Comparison of ENCODE assay signal across 30 cellular contexts in the genomic region with DNA sequence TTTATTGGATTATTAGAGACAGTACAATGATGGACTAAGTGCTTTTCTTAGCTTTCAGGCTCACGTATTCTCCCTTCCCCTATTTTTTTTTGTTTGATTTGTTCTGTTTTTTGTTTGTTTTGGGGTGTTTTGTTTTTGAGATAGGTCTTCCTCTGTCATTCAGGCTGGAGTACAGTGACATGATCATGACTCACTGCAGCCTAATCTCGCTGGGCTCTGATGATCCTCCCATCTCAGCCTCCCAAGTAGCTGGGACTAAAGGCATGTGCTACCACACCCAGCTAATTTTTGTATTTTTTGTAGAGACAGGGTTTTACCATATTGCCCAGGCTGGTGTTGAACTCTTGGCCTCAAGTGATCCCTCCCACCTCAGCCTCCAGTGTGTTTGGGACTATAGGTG.
"Had no signal": no experiment of that assay in that cellular context is flagged by ENCODE, and none has a peak within 500 bp of the region (broad histone marks: within the 10 kb centered on the region; RNA-seq: fewer than 3 reads in every experiment).

No MANE protein-coding gene starts in this region.

- H3K4me3 Mint-ChIP-seq: activated CD4-positive, alpha-beta memory T cell treated with anti-CD3 and anti-CD28 coated beads, Interleukin-2, amount 10 ng/mL, durations not matched to agents 7 days and 5 days; activated CD8-positive, alpha-beta memory T cell treated with anti-CD3 and anti-CD28 coated beads, Interleukin-2, amount 10 ng/mL, durations not matched to agents 7 days and 5 days; activated naive CD4-positive, alpha-beta T cell treated with anti-CD3 and anti-CD28 coated beads, Interleukin-2, amount 10 ng/mL, durations not matched to agents 7 days and 5 days; activated naive CD8-positive, alpha-beta T cell; activated naive CD8-positive, alpha-beta T cell treated with anti-CD3 and anti-CD28 coated beads, Interleukin-2, amount 50 U/mL, for 24 hours; brain had no signal

- H3K4me3 ChIP-seq: PC-9 had no signal

- H3K4me1 Mint-ChIP-seq: activated CD4-positive, alpha-beta memory T cell treated with anti-CD3 and anti-CD28 coated beads, Interleukin-2, amount 10 ng/mL, durations not matched to agents 7 days and 5 days; activated CD8-positive, alpha-beta memory T cell treated with anti-CD3 and anti-CD28 coated beads, Interleukin-2, amount 10 ng/mL, durations not matched to agents 7 days and 5 days; activated naive CD4-positive, alpha-beta T cell treated with anti-CD3 and anti-CD28 coated beads, Interleukin-2, amount 10 ng/mL, durations not matched to agents 7 days and 5 days; activated naive CD8-positive, alpha-beta T cell treated with anti-CD3 and anti-CD28 coated beads, Interleukin-2, amount 50 U/mL, for 24 hours; brain had no signal

- H3K36me3 Mint-ChIP-seq: activated CD8-positive, alpha-beta memory T cell treated with anti-CD3 and anti-CD28 coated beads, Interleukin-2, amount 10 ng/mL, durations not matched to agents 7 days and 5 days; activated naive CD4-positive, alpha-beta T cell treated with anti-CD3 and anti-CD28 coated beads, Interleukin-2, amount 10 ng/mL, durations not matched to agents 7 days and 5 days; activated naive CD8-positive, alpha-beta T cell; brain had no signal

- H3K4me2 ChIP-seq: KMS-11, PC-9 had no signal

- H3K36me3 ChIP-seq: WERI-Rb-1 had no signal

- DNase-seq: activated CD4-positive, alpha-beta memory T cell treated with anti-CD3 and anti-CD28 coated beads, Interleukin-2, amount 10 ng/mL, durations not matched to agents 7 days and 5 days; activated CD4-positive, alpha-beta T cell treated with anti-CD3 and anti-CD28 coated beads for 1 hour; activated CD4-positive, alpha-beta T cell treated with anti-CD3 and anti-CD28 coated beads for 48 hours; activated CD4-positive, CD25-positive, alpha-beta regulatory T cell; activated CD8-positive, alpha-beta memory T cell treated with anti-CD3 and anti-CD28 coated beads for 24 hours; activated CD8-positive, alpha-beta memory T cell treated with anti-CD3 and anti-CD28 coated beads, Interleukin-2, amount 10 ng/mL, durations not matched to agents 7 days and 5 days; activated CD8-positive, alpha-beta memory T cell treated with anti-CD3 and anti-CD28 coated beads, Interleukin-2, amount 50 U/mL, for 48 hours; activated effector memory CD4-positive, alpha-beta T cell treated with Interleukin-2 at 50 U/mL for 16 hours; activated naive CD4-positive, alpha-beta T cell treated with anti-CD3 and anti-CD28 coated beads, Interleukin-2, amount 10 ng/mL, durations not matched to agents 7 days and 5 days; activated naive CD8-positive, alpha-beta T cell treated with anti-CD3 and anti-CD28 coated beads, Interleukin-2, amount 50 U/mL, for 24 hours; activated T-cell treated with anti-CD3 and anti-CD28 coated beads, Interleukin-2, amount 50 U/mL, for 48 hours; anterior cingulate cortex; central memory CD4-positive, alpha-beta T cell; MV-4-11; NCI-H1092; NCI-H1436 treated with DMSO at 0.1 percent for 48 hours; NCI-H1694 treated with DMSO at 0.1 percent for 48 hours; NCI-H2029; NCI-H345; NCI-H524 treated with DMSO at 0.1 percent for 48 hours; Right ventricle myocardium superior; SW 1271; T-helper 1 cell; T-helper 2 cell; T-helper 9 cell; WERI-Rb-1 had no signal

- H3K27ac ChIP-seq: KMS-11, PC-9, WERI-Rb-1 had no signal

- H3K27me3 Mint-ChIP-seq: activated CD4-positive, alpha-beta memory T cell treated with anti-CD3 and anti-CD28 coated beads, Interleukin-2, amount 10 ng/mL, durations not matched to agents 7 days and 5 days; activated CD8-positive, alpha-beta memory T cell treated with anti-CD3 and anti-CD28 coated beads, Interleukin-2, amount 10 ng/mL, durations not matched to agents 7 days and 5 days; activated naive CD4-positive, alpha-beta T cell treated with anti-CD3 and anti-CD28 coated beads, Interleukin-2, amount 10 ng/mL, durations not matched to agents 7 days and 5 days; activated naive CD8-positive, alpha-beta T cell; activated naive CD8-positive, alpha-beta T cell treated with anti-CD3 and anti-CD28 coated beads, Interleukin-2, amount 50 U/mL, for 24 hours; brain had no signal

- H3K9ac ChIP-seq: KMS-11 had no signal

- ATAC-seq: activated CD8-positive, alpha-beta memory T cell treated with anti-CD3 and anti-CD28 coated beads, Interleukin-2, amount 10 ng/mL, durations not matched to agents 7 days and 5 days; activated naive CD8-positive, alpha-beta T cell treated with anti-CD3 and anti-CD28 coated beads, Interleukin-2, amount 50 U/mL, for 24 hours had no signal

- H3K27ac Mint-ChIP-seq: activated CD4-positive, alpha-beta memory T cell treated with anti-CD3 and anti-CD28 coated beads, Interleukin-2, amount 10 ng/mL, durations not matched to agents 7 days and 5 days; activated CD8-positive, alpha-beta memory T cell treated with anti-CD3 and anti-CD28 coated beads, Interleukin-2, amount 10 ng/mL, durations not matched to agents 7 days and 5 days; activated naive CD4-positive, alpha-beta T cell treated with anti-CD3 and anti-CD28 coated beads, Interleukin-2, amount 10 ng/mL, durations not matched to agents 7 days and 5 days; activated naive CD8-positive, alpha-beta T cell; activated naive CD8-positive, alpha-beta T cell treated with anti-CD3 and anti-CD28 coated beads, Interleukin-2, amount 50 U/mL, for 24 hours; brain had no signal
